In the genomic region with DNA sequence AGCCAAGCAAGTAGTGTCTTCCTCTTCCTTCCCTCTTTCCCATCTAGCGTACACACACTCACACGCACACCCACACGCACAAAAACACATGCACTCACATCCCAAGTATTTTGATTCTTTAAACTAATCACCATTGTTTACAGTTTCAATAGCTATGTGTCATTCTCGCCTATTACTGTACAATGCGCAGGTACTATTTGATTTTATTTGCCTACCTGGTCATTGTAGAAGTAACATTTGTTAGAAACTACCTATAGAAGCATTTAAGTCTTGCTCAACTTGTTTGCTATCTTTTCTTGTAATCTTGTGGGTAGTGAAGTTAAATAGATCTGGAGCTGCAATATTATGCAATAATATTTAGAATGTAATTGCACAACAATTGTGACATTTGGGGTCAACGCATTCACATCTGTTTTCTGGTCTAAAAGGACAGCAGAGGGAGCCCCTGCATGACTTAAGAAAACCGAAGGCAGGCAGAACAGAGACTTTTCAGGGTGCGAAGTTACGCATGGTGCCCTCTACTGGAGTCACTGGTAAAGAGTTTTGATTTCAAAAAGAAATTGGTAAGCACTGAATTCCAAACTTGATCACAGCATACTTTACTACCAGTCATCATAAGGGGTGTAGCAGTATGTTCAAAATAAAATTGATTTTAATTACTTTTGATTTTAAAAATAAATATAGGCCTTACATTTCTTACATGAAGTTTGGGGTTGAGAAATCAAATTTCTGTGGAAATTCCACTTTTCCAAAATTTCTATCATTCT, we compare ENCODE assay signal across 1 cellular context.
TF ChIP-seq lines count a peak whose summit lies in the region.

No MANE protein-coding gene starts in this region.

TF ChIP-seq in HepG2, 621 proteins besides CTCF, POLR2A, EP300 and RAD21 (continued from another document):
- TF ChIP-seq SOX13 (IDR thresholded peaks at IDR 0.05): no peak
- TF ChIP-seq SOX13 (CRISPR knock-in tag; conservative IDR thresholded peaks at IDR 0.05 in 1 of 2, IDR thresholded peaks at IDR 0.05 in 1 of 2): 0 out of 4 replicates have a peak, but pooled peaks of 1 of the 2 experiments have one; percentile 11
- no peak for TF ChIP-seq ZSCAN29 (CRISPR knock-in tag; conservative IDR thresholded peaks at IDR 0.05)
- TF ChIP-seq ZNF605 (CRISPR knock-in tag; IDR thresholded peaks at IDR 0.05): no peak
- TF ChIP-seq, protein P1, sequence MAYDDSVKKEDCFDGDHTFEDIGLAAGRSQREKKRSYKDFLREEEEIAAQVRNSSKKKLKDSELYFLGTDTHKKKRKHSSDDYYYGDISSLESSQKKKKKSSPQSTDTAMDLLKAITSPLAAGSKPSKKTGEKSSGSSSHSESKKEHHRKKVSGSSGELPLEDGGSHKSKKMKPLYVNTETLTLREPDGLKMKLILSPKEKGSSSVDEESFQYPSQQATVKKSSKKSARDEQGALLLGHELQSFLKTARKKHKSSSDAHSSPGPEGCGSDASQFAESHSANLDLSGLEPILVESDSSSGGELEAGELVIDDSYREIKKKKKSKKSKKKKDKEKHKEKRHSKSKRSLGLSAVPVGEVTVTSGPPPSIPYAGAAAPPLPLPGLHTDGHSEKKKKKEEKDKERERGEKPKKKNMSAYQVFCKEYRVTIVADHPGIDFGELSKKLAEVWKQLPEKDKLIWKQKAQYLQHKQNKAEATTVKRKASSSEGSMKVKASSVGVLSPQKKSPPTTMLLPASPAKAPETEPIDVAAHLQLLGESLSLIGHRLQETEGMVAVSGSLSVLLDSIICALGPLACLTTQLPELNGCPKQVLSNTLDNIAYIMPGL (CRISPR knock-in tag; IDR thresholded peaks at IDR 0.05; ENCODE audit: borderline replicate concordance in 1 of 2, low read depth in 1 of 2): peak; percentile 27 to 36; a peak in 2 of 4 replicates
- TF ChIP-seq CEBPG (CRISPR knock-in tag; IDR thresholded peaks at IDR 0.05): peak; percentile 89
- no peak for TF ChIP-seq MTA3 (CRISPR knock-in tag; IDR thresholded peaks at IDR 0.05)
- TF ChIP-seq NR2F1 (CRISPR knock-in tag; IDR thresholded peaks at IDR 0.05): peak in 1 of 2 experiments; percentile 84; a peak in 2 of 4 replicates
- TF ChIP-seq, protein P2, sequence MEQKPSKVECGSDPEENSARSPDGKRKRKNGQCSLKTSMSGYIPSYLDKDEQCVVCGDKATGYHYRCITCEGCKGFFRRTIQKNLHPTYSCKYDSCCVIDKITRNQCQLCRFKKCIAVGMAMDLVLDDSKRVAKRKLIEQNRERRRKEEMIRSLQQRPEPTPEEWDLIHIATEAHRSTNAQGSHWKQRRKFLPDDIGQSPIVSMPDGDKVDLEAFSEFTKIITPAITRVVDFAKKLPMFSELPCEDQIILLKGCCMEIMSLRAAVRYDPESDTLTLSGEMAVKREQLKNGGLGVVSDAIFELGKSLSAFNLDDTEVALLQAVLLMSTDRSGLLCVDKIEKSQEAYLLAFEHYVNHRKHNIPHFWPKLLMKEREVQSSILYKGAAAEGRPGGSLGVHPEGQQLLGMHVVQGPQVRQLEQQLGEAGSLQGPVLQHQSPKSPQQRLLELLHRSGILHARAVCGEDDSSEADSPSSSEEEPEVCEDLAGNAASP (CRISPR knock-in tag; IDR thresholded peaks at IDR 0.05; ENCODE audit: borderline replicate concordance): peak; percentile 69; the same call in 1 of the 2 replicates
- peak; percentile 45; the same call in 1 of the 2 replicates for TF ChIP-seq ZMYM4 (CRISPR knock-in tag; IDR thresholded peaks at IDR 0.05)
- TF ChIP-seq NR2C2 (CRISPR knock-in tag; IDR thresholded peaks at IDR 0.05; ENCODE audit: borderline replicate concordance): peak; percentile 51; the same call in 1 of the 2 replicates
- TF ChIP-seq ZNF138 (CRISPR knock-in tag; IDR thresholded peaks at IDR 0.05; ENCODE audit: low read depth): no peak
- TF ChIP-seq NR2F2 (IDR thresholded peaks at IDR 0.05; ENCODE audit: borderline replicate concordance, low read depth): peak; percentile 59; the same call in 1 of the 2 replicates
- TF ChIP-seq NR2F6 (IDR thresholded peaks at IDR 0.05): peak; percentile 75
- TF ChIP-seq NR2F6 (CRISPR knock-in tag; IDR thresholded peaks at IDR 0.05): peak; percentile 79
- TF ChIP-seq, protein P3, sequence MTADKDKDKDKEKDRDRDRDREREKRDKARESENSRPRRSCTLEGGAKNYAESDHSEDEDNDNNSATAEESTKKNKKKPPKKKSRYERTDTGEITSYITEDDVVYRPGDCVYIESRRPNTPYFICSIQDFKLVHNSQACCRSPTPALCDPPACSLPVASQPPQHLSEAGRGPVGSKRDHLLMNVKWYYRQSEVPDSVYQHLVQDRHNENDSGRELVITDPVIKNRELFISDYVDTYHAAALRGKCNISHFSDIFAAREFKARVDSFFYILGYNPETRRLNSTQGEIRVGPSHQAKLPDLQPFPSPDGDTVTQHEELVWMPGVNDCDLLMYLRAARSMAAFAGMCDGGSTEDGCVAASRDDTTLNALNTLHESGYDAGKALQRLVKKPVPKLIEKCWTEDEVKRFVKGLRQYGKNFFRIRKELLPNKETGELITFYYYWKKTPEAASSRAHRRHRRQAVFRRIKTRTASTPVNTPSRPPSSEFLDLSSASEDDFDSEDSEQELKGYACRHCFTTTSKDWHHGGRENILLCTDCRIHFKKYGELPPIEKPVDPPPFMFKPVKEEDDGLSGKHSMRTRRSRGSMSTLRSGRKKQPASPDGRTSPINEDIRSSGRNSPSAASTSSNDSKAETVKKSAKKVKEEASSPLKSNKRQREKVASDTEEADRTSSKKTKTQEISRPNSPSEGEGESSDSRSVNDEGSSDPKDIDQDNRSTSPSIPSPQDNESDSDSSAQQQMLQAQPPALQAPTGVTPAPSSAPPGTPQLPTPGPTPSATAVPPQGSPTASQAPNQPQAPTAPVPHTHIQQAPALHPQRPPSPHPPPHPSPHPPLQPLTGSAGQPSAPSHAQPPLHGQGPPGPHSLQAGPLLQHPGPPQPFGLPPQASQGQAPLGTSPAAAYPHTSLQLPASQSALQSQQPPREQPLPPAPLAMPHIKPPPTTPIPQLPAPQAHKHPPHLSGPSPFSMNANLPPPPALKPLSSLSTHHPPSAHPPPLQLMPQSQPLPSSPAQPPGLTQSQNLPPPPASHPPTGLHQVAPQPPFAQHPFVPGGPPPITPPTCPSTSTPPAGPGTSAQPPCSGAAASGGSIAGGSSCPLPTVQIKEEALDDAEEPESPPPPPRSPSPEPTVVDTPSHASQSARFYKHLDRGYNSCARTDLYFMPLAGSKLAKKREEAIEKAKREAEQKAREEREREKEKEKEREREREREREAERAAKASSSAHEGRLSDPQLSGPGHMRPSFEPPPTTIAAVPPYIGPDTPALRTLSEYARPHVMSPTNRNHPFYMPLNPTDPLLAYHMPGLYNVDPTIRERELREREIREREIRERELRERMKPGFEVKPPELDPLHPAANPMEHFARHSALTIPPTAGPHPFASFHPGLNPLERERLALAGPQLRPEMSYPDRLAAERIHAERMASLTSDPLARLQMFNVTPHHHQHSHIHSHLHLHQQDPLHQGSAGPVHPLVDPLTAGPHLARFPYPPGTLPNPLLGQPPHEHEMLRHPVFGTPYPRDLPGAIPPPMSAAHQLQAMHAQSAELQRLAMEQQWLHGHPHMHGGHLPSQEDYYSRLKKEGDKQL (CRISPR knock-in tag; IDR thresholded peaks at IDR 0.05; ENCODE audit: low read depth): no peak
- TF ChIP-seq, protein P4, sequence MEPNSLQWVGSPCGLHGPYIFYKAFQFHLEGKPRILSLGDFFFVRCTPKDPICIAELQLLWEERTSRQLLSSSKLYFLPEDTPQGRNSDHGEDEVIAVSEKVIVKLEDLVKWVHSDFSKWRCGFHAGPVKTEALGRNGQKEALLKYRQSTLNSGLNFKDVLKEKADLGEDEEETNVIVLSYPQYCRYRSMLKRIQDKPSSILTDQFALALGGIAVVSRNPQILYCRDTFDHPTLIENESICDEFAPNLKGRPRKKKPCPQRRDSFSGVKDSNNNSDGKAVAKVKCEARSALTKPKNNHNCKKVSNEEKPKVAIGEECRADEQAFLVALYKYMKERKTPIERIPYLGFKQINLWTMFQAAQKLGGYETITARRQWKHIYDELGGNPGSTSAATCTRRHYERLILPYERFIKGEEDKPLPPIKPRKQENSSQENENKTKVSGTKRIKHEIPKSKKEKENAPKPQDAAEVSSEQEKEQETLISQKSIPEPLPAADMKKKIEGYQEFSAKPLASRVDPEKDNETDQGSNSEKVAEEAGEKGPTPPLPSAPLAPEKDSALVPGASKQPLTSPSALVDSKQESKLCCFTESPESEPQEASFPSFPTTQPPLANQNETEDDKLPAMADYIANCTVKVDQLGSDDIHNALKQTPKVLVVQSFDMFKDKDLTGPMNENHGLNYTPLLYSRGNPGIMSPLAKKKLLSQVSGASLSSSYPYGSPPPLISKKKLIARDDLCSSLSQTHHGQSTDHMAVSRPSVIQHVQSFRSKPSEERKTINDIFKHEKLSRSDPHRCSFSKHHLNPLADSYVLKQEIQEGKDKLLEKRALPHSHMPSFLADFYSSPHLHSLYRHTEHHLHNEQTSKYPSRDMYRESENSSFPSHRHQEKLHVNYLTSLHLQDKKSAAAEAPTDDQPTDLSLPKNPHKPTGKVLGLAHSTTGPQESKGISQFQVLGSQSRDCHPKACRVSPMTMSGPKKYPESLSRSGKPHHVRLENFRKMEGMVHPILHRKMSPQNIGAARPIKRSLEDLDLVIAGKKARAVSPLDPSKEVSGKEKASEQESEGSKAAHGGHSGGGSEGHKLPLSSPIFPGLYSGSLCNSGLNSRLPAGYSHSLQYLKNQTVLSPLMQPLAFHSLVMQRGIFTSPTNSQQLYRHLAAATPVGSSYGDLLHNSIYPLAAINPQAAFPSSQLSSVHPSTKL (CRISPR knock-in tag; IDR thresholded peaks at IDR 0.05): peak; percentile 31; the same call in 1 of the 2 replicates
- no peak for TF ChIP-seq KLF15 (CRISPR knock-in tag; IDR thresholded peaks at IDR 0.05; ENCODE audit: borderline replicate concordance)
- no peak for TF ChIP-seq ZNF264 (CRISPR knock-in tag; IDR thresholded peaks at IDR 0.05)
- TF ChIP-seq THAP11 (CRISPR knock-in tag; IDR thresholded peaks at IDR 0.05): 0 out of 2 replicates have a peak, but pooled peaks have one; percentile 15
- TF ChIP-seq MAFK (conservative IDR thresholded peaks at IDR 0.05 in 1 of 2, IDR thresholded peaks at IDR 0.05 in 1 of 2; ENCODE audit: low read length in 2 of 2): no peak
- no peak for TF ChIP-seq SOX6 (IDR thresholded peaks at IDR 0.05)
- TF ChIP-seq SOX6 (CRISPR knock-in tag; IDR thresholded peaks at IDR 0.05): peak; percentile 22; the same call in 1 of the 2 replicates
- TF ChIP-seq, protein P5, sequence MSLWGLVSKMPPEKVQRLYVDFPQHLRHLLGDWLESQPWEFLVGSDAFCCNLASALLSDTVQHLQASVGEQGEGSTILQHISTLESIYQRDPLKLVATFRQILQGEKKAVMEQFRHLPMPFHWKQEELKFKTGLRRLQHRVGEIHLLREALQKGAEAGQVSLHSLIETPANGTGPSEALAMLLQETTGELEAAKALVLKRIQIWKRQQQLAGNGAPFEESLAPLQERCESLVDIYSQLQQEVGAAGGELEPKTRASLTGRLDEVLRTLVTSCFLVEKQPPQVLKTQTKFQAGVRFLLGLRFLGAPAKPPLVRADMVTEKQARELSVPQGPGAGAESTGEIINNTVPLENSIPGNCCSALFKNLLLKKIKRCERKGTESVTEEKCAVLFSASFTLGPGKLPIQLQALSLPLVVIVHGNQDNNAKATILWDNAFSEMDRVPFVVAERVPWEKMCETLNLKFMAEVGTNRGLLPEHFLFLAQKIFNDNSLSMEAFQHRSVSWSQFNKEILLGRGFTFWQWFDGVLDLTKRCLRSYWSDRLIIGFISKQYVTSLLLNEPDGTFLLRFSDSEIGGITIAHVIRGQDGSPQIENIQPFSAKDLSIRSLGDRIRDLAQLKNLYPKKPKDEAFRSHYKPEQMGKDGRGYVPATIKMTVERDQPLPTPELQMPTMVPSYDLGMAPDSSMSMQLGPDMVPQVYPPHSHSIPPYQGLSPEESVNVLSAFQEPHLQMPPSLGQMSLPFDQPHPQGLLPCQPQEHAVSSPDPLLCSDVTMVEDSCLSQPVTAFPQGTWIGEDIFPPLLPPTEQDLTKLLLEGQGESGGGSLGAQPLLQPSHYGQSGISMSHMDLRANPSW (CRISPR knock-in tag; IDR thresholded peaks at IDR 0.05; ENCODE audit: borderline replicate concordance): no peak
- TF ChIP-seq FOXA3 (CRISPR knock-in tag; IDR thresholded peaks at IDR 0.05): peak; percentile 18; the same call in 1 of the 2 replicates
- TF ChIP-seq SMC3 (IDR thresholded peaks at IDR 0.05; ENCODE audit: low read length): peak; percentile 84
- peak; percentile 13; the same call in 1 of the 2 replicates for TF ChIP-seq ZNF331 (CRISPR knock-in tag; IDR thresholded peaks at IDR 0.05)
- peak; percentile 65 for TF ChIP-seq GATAD2A (CRISPR knock-in tag; IDR thresholded peaks at IDR 0.05)
